ENCODE assay signal across 8 cellular contexts in the genomic region with DNA sequence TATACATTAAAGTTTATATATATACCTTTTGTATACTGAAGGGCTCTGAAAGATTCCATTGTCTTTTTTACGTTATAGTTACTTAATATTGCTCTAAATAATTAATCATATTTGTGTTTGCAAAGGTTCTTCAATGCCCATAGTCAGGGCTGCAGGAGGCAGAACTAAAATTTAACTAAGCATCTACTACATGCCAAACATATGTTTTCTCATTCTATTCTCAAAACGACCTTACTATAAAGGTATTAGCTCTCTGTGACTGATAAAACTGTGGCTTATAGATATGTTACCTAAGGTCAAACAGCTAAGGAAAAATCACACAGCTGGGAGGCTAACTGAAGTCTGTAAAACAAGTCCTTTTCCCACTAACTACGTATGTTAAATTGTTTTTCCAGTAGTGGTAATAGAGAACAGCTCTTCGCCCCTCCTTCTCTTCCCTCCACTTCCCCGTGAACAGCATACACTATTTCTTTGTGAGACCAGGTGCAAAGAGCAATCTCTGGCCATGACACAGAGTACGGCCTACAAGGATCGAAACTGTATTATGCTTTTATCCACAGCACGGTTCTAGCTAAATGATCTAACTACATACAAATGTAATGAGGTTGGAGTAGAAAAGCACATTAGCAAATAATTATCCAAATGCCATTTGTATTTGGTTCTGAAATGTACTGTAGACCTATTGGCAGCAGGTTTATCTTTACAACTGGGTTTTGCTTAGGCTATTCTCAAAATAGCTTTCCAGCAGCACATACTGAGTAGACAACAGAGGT. TPM values are rescaled to one million over a fixed set of nuclear protein-coding genes. Genes with fewer than 3 reads are reported as not detected.
DNase-seq lines count a peak whose midpoint lies in the region; ATAC-seq, FAIRE-seq and TF ChIP-seq lines count a peak whose summit lies in the region.

No MANE protein-coding gene starts in this region.

- no peak for TF ChIP-seq POLR2A in A549 (IDR thresholded peaks at IDR 0.05; ENCODE audit: low read length)

- H3K27ac ChIP-seq in A549 = peak overlapping the region in 1 of 2 experiments; percentile 96; a peak in 3 of 6 replicates

- no peak for TF ChIP-seq RAD21 in A549 (conservative IDR thresholded peaks at IDR 0.05 in 1 of 2, IDR thresholded peaks at IDR 0.05 in 1 of 2)

- H3K9me3 Mint-ChIP-seq in activated CD8-positive, alpha-beta T cell treated with anti-CD3 and anti-CD28 coated beads, Interleukin-2, amount 10 ng/mL, durations not matched to agents 7 days and 5 days (ENCODE audit: insufficient read depth) = no peaks in the 10 kb centered on the region
- peaks cover 0 to 2% (median 0%) of the 10 kb centered on the region in 6 donors for H3K9me3 Mint-ChIP-seq in immature natural killer cell
- H3K9me3 Mint-ChIP-seq in stimulated activated memory B cell treated with anti-CD40 and anti-IgM and Interleukin-4, amounts not matched to agents 10 μg/mL and 1 μg/mL and 100 μg/mL, for 72 hours = no peaks in the 10 kb centered on the region

- CTCF ChIA-PET in A549 (lab: Yijun Ruan, JAX) = interaction anchor here (0.7 to 1.7 kb wide), 5 partner anchors 17 to 198 kb away, joined by 3 to 6 read pairs (median 3); a partner anchor contains a TSS
- CTCF ChIA-PET in activated CD8-positive, alpha-beta T cell treated with anti-CD3 and anti-CD28 coated beads, Interleukin-2, amount 10 ng/mL, durations not matched to agents 7 days and 5 days (lab: Charles Lee) = interaction anchor here (0.7 to 3.0 kb wide), 15 partner anchors 8 to 119 kb away, joined by 3 to 34 read pairs (median 5); a partner anchor contains a TSS

- 68% methylated on average over 8 of the region's 8 CpGs for WGBS in A549 (ENCODE audit: missing lambda C conversion rate)

- H3K4me2 ChIP-seq in A549 = peak overlapping the region; percentile 76

- no peak for TF ChIP-seq EP300 in A549 (IDR thresholded peaks at IDR 0.05)

- H3K27me3 ChIP-seq in HAP-1 (ENCODE audit: low read depth) = no peaks in the 10 kb centered on the region

- in situ Hi-C loops in HAP-1 (cut with MboI; ENCODE audit: low sequenced_read_pairs) = no loop called here

- peak overlapping the region; percentile 94 for H3K27ac Mint-ChIP-seq in activated CD8-positive, alpha-beta T cell treated with anti-CD3 and anti-CD28 coated beads, Interleukin-2, amount 10 ng/mL, durations not matched to agents 7 days and 5 days
- H3K27ac Mint-ChIP-seq in immature natural killer cell = peak overlapping the region; percentile 92 to 99 (median 99)
- H3K27ac Mint-ChIP-seq in stimulated activated memory B cell treated with anti-CD40 and anti-IgM and Interleukin-4, amounts not matched to agents 10 μg/mL and 1 μg/mL and 100 μg/mL, for 72 hours = peak overlapping the region; percentile 93

- H3K36me3 Mint-ChIP-seq in activated CD8-positive, alpha-beta T cell treated with anti-CD3 and anti-CD28 coated beads, Interleukin-2, amount 10 ng/mL, durations not matched to agents 7 days and 5 days (ENCODE audit: low read depth) = peaks cover 40% of the 10 kb centered on the region
- peaks cover 3 to 4% (median 3%) of the 10 kb centered on the region in 3 donors for H3K36me3 Mint-ChIP-seq in immature natural killer cell
- H3K36me3 Mint-ChIP-seq in stimulated activated memory B cell treated with anti-CD40 and anti-IgM and Interleukin-4, amounts not matched to agents 10 μg/mL and 1 μg/mL and 100 μg/mL, for 72 hours = peaks cover 6% of the 10 kb centered on the region

- POLR2A ChIA-PET in A549 (lab: Yijun Ruan, JAX) = interaction anchor here (0.7 to 1.2 kb wide), 3 partner anchors 34 to 46 kb away, joined by 4 to 8 read pairs (median 8); a partner anchor contains a TSS
- POLR2A ChIA-PET in activated CD8-positive, alpha-beta T cell treated with anti-CD3 and anti-CD28 coated beads, Interleukin-2, amount 10 ng/mL, durations not matched to agents 7 days and 5 days (lab: Charles Lee) = interaction anchor here (0.7 to 7.3 kb wide), 10 partner anchors 9 to 65 kb away, joined by 3 to 437 read pairs (median 4); a partner anchor contains a TSS

- no peak for TF ChIP-seq CTCF in A549 (IDR thresholded peaks at IDR 0.05)

- H3K4me3 Mint-ChIP-seq in activated CD8-positive, alpha-beta T cell treated with anti-CD3 and anti-CD28 coated beads, Interleukin-2, amount 10 ng/mL, durations not matched to agents 7 days and 5 days = peak overlapping the region; percentile 98
- peak overlapping the region; percentile 96 to 99 (median 99) for H3K4me3 Mint-ChIP-seq in immature natural killer cell
- peak overlapping the region; percentile 92 for H3K4me3 Mint-ChIP-seq in stimulated activated memory B cell treated with anti-CD40 and anti-IgM and Interleukin-4, amounts not matched to agents 10 μg/mL and 1 μg/mL and 100 μg/mL, for 72 hours

- peaks cover 52% of the 10 kb centered on the region for H3K4me1 Mint-ChIP-seq in activated CD8-positive, alpha-beta T cell treated with anti-CD3 and anti-CD28 coated beads, Interleukin-2, amount 10 ng/mL, durations not matched to agents 7 days and 5 days (ENCODE audit: low read depth)
- H3K4me1 Mint-ChIP-seq in immature natural killer cell = peaks cover 79 to 81% of the 10 kb centered on the region in 2 donors
- H3K4me1 Mint-ChIP-seq in stimulated activated memory B cell treated with anti-CD40 and anti-IgM and Interleukin-4, amounts not matched to agents 10 μg/mL and 1 μg/mL and 100 μg/mL, for 72 hours = peaks cover 62% of the 10 kb centered on the region

- no peaks in the 10 kb centered on the region for H3K36me3 ChIP-seq in HAP-1 (replicated peaks)

- H3K4me1 ChIP-seq in A549 (peaks cover 16% of the 10 kb centered on the region; the same call in 2 of the 3 replicates), HAP-1 (peaks cover 12% of the 10 kb centered on the region)

- peak in 1 of 2 experiments; percentile 3; a peak in 2 of 6 replicates for ATAC-seq in A549
- no peak for ATAC-seq in activated CD8-positive, alpha-beta T cell treated with anti-CD3 and anti-CD28 coated beads, Interleukin-2, amount 10 ng/mL, durations not matched to agents 7 days and 5 days
- no peak for ATAC-seq in stimulated activated memory B cell treated with anti-CD40 and anti-IgM and Interleukin-4, amounts not matched to agents 10 μg/mL and 1 μg/mL and 100 μg/mL, for 72 hours
- no peak for ATAC-seq in HG03354 (IDR thresholded peaks at IDR 0.05; ENCODE audit: poor library complexity, severe bottlenecking, unreplicated experiment)

- H3K9me3 ChIP-seq in A549 (no peaks in the 10 kb centered on the region), HAP-1 (no peaks in the 10 kb centered on the region)

- no peak for DNase-seq in A549 (ENCODE audit: low read depth in 1 of 2, low spot score in 1 of 2)
- no peak for DNase-seq in HAP-1 (ENCODE audit: low spot score in 2 of 2)
- no peak for DNase-seq in activated CD8-positive, alpha-beta T cell treated with anti-CD3 and anti-CD28 coated beads, Interleukin-2, amount 10 ng/mL, durations not matched to agents 7 days and 5 days
- DNase-seq in immature natural killer cell = no peak
- no peak for DNase-seq in HPDE6-E6E7 (ENCODE audit: extremely low spot score)
- no peak for DNase-seq in activated CD4-positive, alpha-beta T cell treated with anti-CD3 and anti-CD28 coated beads for 48 hours

- no peak for FAIRE-seq in A549 (lab: Jason Lieb, UNC)

- H3K4me3 ChIP-seq in A549 (peak overlapping the region; percentile 81), HAP-1 (peak overlapping the region; percentile 78)

- H3K27me3 Mint-ChIP-seq in activated CD8-positive, alpha-beta T cell treated with anti-CD3 and anti-CD28 coated beads, Interleukin-2, amount 10 ng/mL, durations not matched to agents 7 days and 5 days (ENCODE audit: low read depth) = no peaks in the 10 kb centered on the region
- peaks cover 18 to 33% (median 31%) of the 10 kb centered on the region in 3 donors for H3K27me3 Mint-ChIP-seq in immature natural killer cell (ENCODE audit: low read depth in 3 of 3)
- H3K27me3 Mint-ChIP-seq in stimulated activated memory B cell treated with anti-CD40 and anti-IgM and Interleukin-4, amounts not matched to agents 10 μg/mL and 1 μg/mL and 100 μg/mL, for 72 hours = no peaks in the 10 kb centered on the region

TF ChIP-seq in A549, 52 proteins besides CTCF, POLR2A, EP300 and RAD21:
- TF ChIP-seq MAFK (IDR thresholded peaks at IDR 0.05; ENCODE audit: partially characterized antibody) = no peak

RNA-seq across cellular contexts. Expression of a gene that starts 1.7 kb away (rescaled TPM):
- 8.7 and 11.9 TPM in 2 replicates for polyA plus RNA-seq in A549 (2011; rRNA removed)
- 1.9 and 2.1 TPM in 2 replicates for polyA plus RNA-seq in A549 (2012; cell fraction: cytosol; rRNA removed)
- polyA plus RNA-seq in A549 (2012; cell fraction: nucleus; rRNA removed) = 1.2 and 1.6 TPM in 2 replicates
- polyA plus RNA-seq in A549 (2017; fragmentation: RNase III; extraction: RNeasy Plus Mini Kit Qiagen cat#74134 plus additional on column Dnase treatment) = 5.3 to 6.7 TPM (median 5.8 TPM) in 3 replicates
- polyA minus RNA-seq in A549 (2011; rRNA and poly(A)+ RNA removed) = 24.7 and 24.8 TPM in 2 replicates
- total RNA-seq in activated CD8-positive, alpha-beta T cell treated with anti-CD3 and anti-CD28 coated beads, Interleukin-2, amount 10 ng/mL, durations not matched to agents 7 days and 5 days = 100 to 1,000 TPM; 107 to 108 TPM
- polyA plus RNA-seq in immature natural killer cell = 10 to 100 TPM; 26.0 to 61.8 (median 46.4) TPM

RNA-seq across cellular contexts. Expression of a gene that starts 45.1 kb away (rescaled TPM):
- 35.8 and 62.3 TPM in 2 replicates for polyA plus RNA-seq in A549 (2011; rRNA removed)
- 9.0 and 15.4 TPM in 2 replicates for polyA plus RNA-seq in A549 (2012; cell fraction: cytosol; rRNA removed)
- 3.5 and 3.8 TPM in 2 replicates for polyA plus RNA-seq in A549 (2012; cell fraction: nucleus; rRNA removed)
- 24.6 to 30.0 TPM (median 27.7 TPM) in 3 replicates for polyA plus RNA-seq in A549 (2017; fragmentation: RNase III; extraction: RNeasy Plus Mini Kit Qiagen cat#74134 plus additional on column Dnase treatment)
- 3.9 and 4.4 TPM in 2 replicates for polyA minus RNA-seq in A549 (2011; rRNA and poly(A)+ RNA removed)
- total RNA-seq in activated CD8-positive, alpha-beta T cell treated with anti-CD3 and anti-CD28 coated beads, Interleukin-2, amount 10 ng/mL, durations not matched to agents 7 days and 5 days = 10 to 100 TPM; 45.6 to 47.2 TPM
- polyA plus RNA-seq in immature natural killer cell = 10 to 100 TPM; 18.1 to 33.2 (median 24.4) TPM
